Comparison of ENCODE assay signal across 1 cellular context in the genomic region with DNA sequence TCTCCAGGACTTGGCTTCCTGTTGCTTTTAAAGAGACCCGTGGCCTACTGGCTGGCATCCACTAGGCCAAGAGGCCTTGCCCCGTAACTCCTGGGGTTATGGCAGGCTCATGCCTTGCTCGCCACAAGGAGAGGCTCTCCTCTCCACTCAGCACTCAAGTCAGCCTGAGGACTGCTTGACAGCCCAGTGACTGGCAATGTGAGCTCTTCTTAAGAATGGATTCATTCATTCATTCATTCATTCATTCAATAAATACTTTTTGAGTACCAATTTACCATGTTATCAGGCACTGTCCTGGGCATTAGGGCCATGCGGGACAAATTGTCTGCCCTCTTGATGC.
TF ChIP-seq lines count a peak whose summit lies in the region.

No MANE protein-coding gene starts in this region.

TF ChIP-seq in endothelial cell of umbilical vein, 7 proteins besides CTCF, POLR2A, EP300 and RAD21:
- no peak for TF ChIP-seq FOS (IDR thresholded peaks at IDR 0.05; ENCODE audit: borderline replicate concordance, insufficient read depth, low read length)
- TF ChIP-seq, protein P1, sequence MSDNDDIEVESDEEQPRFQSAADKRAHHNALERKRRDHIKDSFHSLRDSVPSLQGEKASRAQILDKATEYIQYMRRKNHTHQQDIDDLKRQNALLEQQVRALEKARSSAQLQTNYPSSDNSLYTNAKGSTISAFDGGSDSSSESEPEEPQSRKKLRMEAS (IDR thresholded peaks at IDR 0.05; ENCODE audit: insufficient read depth, insufficient read length) = no peak
- peak; percentile 12 for TF ChIP-seq GATA2 (IDR thresholded peaks at IDR 0.05; ENCODE audit: insufficient read depth, insufficient read length, low read depth, low read length)
